14 cellular contexts compared by ENCODE assay signal in the genomic region with DNA sequence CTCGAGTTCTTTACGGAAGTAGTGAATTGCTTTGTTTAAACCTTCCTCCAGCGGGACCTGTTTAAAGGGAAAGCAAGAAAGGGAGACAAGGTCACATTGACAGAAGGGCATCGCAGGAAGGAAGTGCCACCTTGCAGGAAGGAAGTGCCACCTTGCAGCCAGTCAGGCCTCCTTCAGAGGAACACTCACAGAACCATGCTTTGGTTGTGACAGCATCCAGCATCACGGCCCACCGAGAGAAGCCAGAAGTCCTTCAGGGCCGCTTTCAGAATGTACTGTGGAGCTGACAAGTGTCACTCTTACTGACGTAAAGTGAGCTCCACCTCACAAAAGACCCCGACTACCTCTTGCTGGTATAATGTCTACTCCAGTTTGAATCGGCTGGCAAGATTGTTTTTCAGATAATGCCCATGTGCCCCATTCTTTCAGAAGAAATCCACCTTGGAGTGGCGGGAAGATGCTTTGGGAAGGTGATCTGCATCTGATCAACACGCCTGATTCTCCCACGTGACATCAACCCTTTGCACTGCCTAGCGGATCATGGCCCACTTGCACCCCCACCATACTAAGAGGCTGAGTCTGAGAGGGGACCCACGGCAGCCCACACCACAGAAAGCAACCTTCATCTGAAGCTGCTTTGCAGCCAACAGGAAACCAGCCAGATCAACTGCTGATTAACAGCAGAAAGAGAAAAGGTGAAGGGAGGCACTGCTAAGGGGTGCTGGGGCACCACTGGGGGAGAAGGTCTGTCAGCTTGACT.
DNase-seq lines count a peak whose midpoint lies in the region; ATAC-seq and TF ChIP-seq lines count a peak whose summit lies in the region.
"Had no signal": no experiment of that assay in that cellular context is flagged by ENCODE, and none has a peak within 500 bp of the region (broad histone marks: within the 10 kb centered on the region; RNA-seq: fewer than 3 reads in every experiment).

No MANE protein-coding gene starts in this region.

- peak overlapping the region; percentile 86 to 98 (median 97) for H3K27ac Mint-ChIP-seq in CD4-positive, alpha-beta memory T cell
- H3K27ac Mint-ChIP-seq in naive thymus-derived CD4-positive, alpha-beta T cell: peak overlapping the region; percentile 91 to 99 (median 97)
- H3K27ac Mint-ChIP-seq: memory B cell had no signal

- H3K36me3 ChIP-seq in CD4-positive, alpha-beta memory T cell (ENCODE audit: insufficient read depth, low read length): peaks cover 12% of the 10 kb centered on the region
- peaks cover 0 to 6% (median 0%) of the 10 kb centered on the region in 3 experiments for H3K36me3 ChIP-seq in naive thymus-derived CD4-positive, alpha-beta T cell (ENCODE audit: control insufficient read depth in 2 of 3, insufficient read depth in 3 of 3, low read length in 3 of 3)
- no peaks in the 10 kb centered on the region for H3K36me3 ChIP-seq in ovary
- H3K36me3 ChIP-seq: prostate gland had no signal

- H3K36me3 Mint-ChIP-seq in CD4-positive, alpha-beta memory T cell: peaks cover 28 to 42% of the 10 kb centered on the region in 2 donors
- H3K36me3 Mint-ChIP-seq in naive thymus-derived CD4-positive, alpha-beta T cell: peaks cover 4 to 51% (median 31%) of the 10 kb centered on the region in 5 donors

- CTCF ChIA-PET in CD4-positive, alpha-beta memory T cell (lab: Charles Lee; ENCODE audit: partially characterized antibody): interaction anchor here (0.6 to 4.7 kb wide), 24 partner anchors 9 to 519 kb away, joined by 3 to 59 read pairs (median 4); no protein-coding TSS in a partner anchor
- CTCF ChIA-PET in naive thymus-derived CD4-positive, alpha-beta T cell (lab: Charles Lee): interaction anchor here (0.6 to 3.8 kb wide), 18 partner anchors 7 to 517 kb away, joined by 3 to 20 read pairs (median 4); no protein-coding TSS in a partner anchor

- no peaks in the 10 kb centered on the region for H3K27me3 Mint-ChIP-seq in CD4-positive, alpha-beta memory T cell
- no peaks in the 10 kb centered on the region for H3K27me3 Mint-ChIP-seq in naive thymus-derived CD4-positive, alpha-beta T cell
- H3K27me3 Mint-ChIP-seq: memory B cell had no signal

- H3K27me3 ChIP-seq in CD4-positive, alpha-beta memory T cell (ENCODE audit: insufficient read depth, low read length): no peaks in the 10 kb centered on the region
- H3K27me3 ChIP-seq in naive thymus-derived CD4-positive, alpha-beta T cell (ENCODE audit: control insufficient read depth in 2 of 2, insufficient read depth in 2 of 2, low read length in 2 of 2): no peaks in the 10 kb centered on the region
- H3K27me3 ChIP-seq in ovary: no peaks in the 10 kb centered on the region
- H3K27me3 ChIP-seq: heart right ventricle had no signal

- peak; percentile 76 to 90 (median 80) for DNase-seq in CD4-positive, alpha-beta memory T cell
- DNase-seq in activated CD4-positive, alpha-beta T cell treated with anti-CD3 and anti-CD28 coated beads for 4 hours: peak; percentile 43 to 51
- DNase-seq in activated naive CD4-positive, alpha-beta T cell treated with Interleukin-2 at 50 U/mL for 16 hours: peak; percentile 55
- peak in 7 of 9 donors; percentile 61 to 83 (median 78) for DNase-seq in naive thymus-derived CD4-positive, alpha-beta T cell
- no peak for DNase-seq in D341Med (ENCODE audit: low spot score)
- no peak for DNase-seq in NCI-H1436 (lab: John Stamatoyannopoulos, UW)
- no peak for DNase-seq in ovary
- DNase-seq: DMS79, heart right ventricle, KG1 had no signal

- peaks cover 0 to 3% (median 0%) of the 10 kb centered on the region in 8 donors for H3K9me3 Mint-ChIP-seq in CD4-positive, alpha-beta memory T cell
- H3K9me3 Mint-ChIP-seq in naive thymus-derived CD4-positive, alpha-beta T cell: peaks cover 0 to 16% (median 1%) of the 10 kb centered on the region in 11 donors
- H3K9me3 Mint-ChIP-seq: memory B cell had no signal

- TF ChIP-seq EP300 in ovary (IDR thresholded peaks at IDR 0.05): no peak

- H3K4me1 ChIP-seq in CD4-positive, alpha-beta memory T cell (ENCODE audit: insufficient read depth, low read length): peaks cover 94% of the 10 kb centered on the region
- peaks cover 60 to 84% of the 10 kb centered on the region in 2 donors for H3K4me1 ChIP-seq in naive thymus-derived CD4-positive, alpha-beta T cell (ENCODE audit: control insufficient read depth in 2 of 2, insufficient read depth in 2 of 2, low read length in 2 of 2)
- no peaks in the 10 kb centered on the region for H3K4me1 ChIP-seq in ovary (ENCODE audit: insufficient read depth)
- H3K4me1 ChIP-seq: prostate gland had no signal

- H3K9me3 ChIP-seq in CD4-positive, alpha-beta memory T cell (ENCODE audit: control insufficient read depth in 1 of 2, low read length in 2 of 2): no peaks in the 10 kb centered on the region
- no peaks in the 10 kb centered on the region for H3K9me3 ChIP-seq in naive thymus-derived CD4-positive, alpha-beta T cell (ENCODE audit: control insufficient read depth in 2 of 3, low read length in 3 of 3)
- H3K9me3 ChIP-seq in ovary: no peaks in the 10 kb centered on the region
- H3K9me3 ChIP-seq: heart right ventricle, prostate gland had no signal

- 90 to 93% (median 92%) methylated on average over 15 of the region's 15 CpGs for WGBS in ovary, 3 donors

- peak overlapping the region; percentile 71 to 88 (median 80) for H3K4me3 Mint-ChIP-seq in CD4-positive, alpha-beta memory T cell
- H3K4me3 Mint-ChIP-seq in naive thymus-derived CD4-positive, alpha-beta T cell: peak overlapping the region; percentile 68 to 89 (median 83)
- H3K4me3 Mint-ChIP-seq: memory B cell had no signal

- POLR2A ChIA-PET in CD4-positive, alpha-beta memory T cell (lab: Charles Lee; ENCODE audit: partially characterized antibody): interaction anchor here (0.6 to 4.4 kb wide), 39 partner anchors 11 to 757 kb away, joined by 3 to 52 read pairs (median 5); partner anchors contain the start of genes C2orf49 and UXS1
- POLR2A ChIA-PET in naive thymus-derived CD4-positive, alpha-beta T cell (lab: Charles Lee): interaction anchor here (0.6 to 3.5 kb wide), 38 partner anchors 8 to 520 kb away, joined by 3 to 31 read pairs (median 4); partner anchors contain the start of gene NCK2

- H3K4me1 Mint-ChIP-seq in CD4-positive, alpha-beta memory T cell: peaks cover 44 to 94% (median 75%) of the 10 kb centered on the region in 4 donors
- peaks cover 37 to 98% (median 87%) of the 10 kb centered on the region in 7 donors for H3K4me1 Mint-ChIP-seq in naive thymus-derived CD4-positive, alpha-beta T cell

- peak overlapping the region; percentile 78 for H3K27ac ChIP-seq in CD4-positive, alpha-beta memory T cell (ENCODE audit: low read depth, low read length)
- peak overlapping the region; percentile 80 for H3K27ac ChIP-seq in naive thymus-derived CD4-positive, alpha-beta T cell (ENCODE audit: low read depth, low read length)
- H3K27ac ChIP-seq in ovary: no peak overlapping the region
- H3K27ac ChIP-seq: prostate gland had no signal

- intact Hi-C loops in CD4-positive, alpha-beta memory T cell (cut with micrococcal nuclease): loop anchor here (1.0 to 10.0 kb wide), 6 partner anchors 9 to 759 kb away; partner anchors contain the start of gene C2orf49
- intact Hi-C loops in naive thymus-derived CD4-positive, alpha-beta T cell (cut with micrococcal nuclease): loop anchor here (1.0 to 2.0 kb wide), 8 partner anchors 9 to 757 kb away; partner anchors contain the start of gene C2orf49 (in 1 of the 2)
- intact Hi-C loops in ovary (cut with DNase I): no loop called here

- peak overlapping the region; percentile 1 to 55 for H3K4me3 ChIP-seq in CD4-positive, alpha-beta memory T cell (ENCODE audit: low read length in 2 of 2)
- H3K4me3 ChIP-seq in naive thymus-derived CD4-positive, alpha-beta T cell (ENCODE audit: low read length): peak overlapping the region; percentile 40
- H3K4me3 ChIP-seq in ovary: no peak overlapping the region
- H3K4me3 ChIP-seq: heart right ventricle, prostate gland had no signal

- no peak for TF ChIP-seq CTCF in ovary (IDR thresholded peaks at IDR 0.05)

- no peak for TF ChIP-seq POLR2A in ovary (IDR thresholded peaks at IDR 0.05)

- peak; percentile 67 for ATAC-seq in naive thymus-derived CD4-positive, alpha-beta T cell
- ATAC-seq in HG03139 (IDR thresholded peaks at IDR 0.05; ENCODE audit: unreplicated experiment): no peak
- ATAC-seq: HCT116, heart right ventricle had no signal

Comparison
In these comparisons a context has a peak if more than half of its experiments do, and no peak if none do; other contexts are left out.
1. DNase-seq: peak in CD4-positive, alpha-beta memory T cell (5 of 5), activated CD4-positive, alpha-beta T cell treated with anti-CD3 and anti-CD28 coated beads for 4 hours (2 of 2), activated naive CD4-positive, alpha-beta T cell treated with Interleukin-2 at 50 U/mL for 16 hours (single experiment) and naive thymus-derived CD4-positive, alpha-beta T cell (7 of 9); none in D341Med (single experiment), NCI-H1436 (single experiment) and ovary (0 of 5).
2. H3K27ac ChIP-seq: peak in CD4-positive, alpha-beta memory T cell (single experiment) and naive thymus-derived CD4-positive, alpha-beta T cell (single experiment); none in ovary (0 of 2).
3. intact Hi-C loops: an anchor here in CD4-positive, alpha-beta memory T cell (1.0 to 10.0 kb wide) and naive thymus-derived CD4-positive, alpha-beta T cell (1.0 to 2.0 kb wide); none called in ovary.